Comparison of ENCODE assay signal across 14 cellular contexts in genomic region chr4:23022032-23022431, GRCh38.
A peak's percentile ranks its signal among the peaks of the same experiment; 100 is the strongest.
DNase-seq lines count a peak whose midpoint lies in the region; ATAC-seq, FAIRE-seq and TF ChIP-seq lines count a peak whose summit lies in the region.
"Had no signal": no experiment of that assay in that cellular context is flagged by ENCODE, and none has a peak within 500 bp of the region (broad histone marks: within the 10 kb centered on the region; RNA-seq: fewer than 3 reads in every experiment).

No MANE protein-coding gene starts in this region.

- H3K18ac ChIP-seq in mesenchymal stem cell (ENCODE audit: low read depth in 1 of 2, low read length in 2 of 2), result no peak overlapping the region

- H3K9me3 ChIP-seq in mesenchymal stem cell (ENCODE audit: control insufficient read depth, low read length), result no peaks in the 10 kb centered on the region
- H3K9me3 ChIP-seq: BLaER1 treated with 17β-estradiol and CSF1 and Interleukin-3, amounts not matched to agents 10 nM and 100 nM; neutrophil; suprapubic skin had no signal

- no peak for TF ChIP-seq CTCF in dorsolateral prefrontal cortex (IDR thresholded peaks at IDR 0.05 in 54 of 56, conservative IDR thresholded peaks at IDR 0.05 in 2 of 56; ENCODE audit: low read depth in 1 of 56, partially characterized antibody in 56 of 56)

- H2AK5ac ChIP-seq in mesenchymal stem cell (ENCODE audit: low read length, severe bottlenecking), result no peak overlapping the region

- H4K8ac ChIP-seq in mesenchymal stem cell (ENCODE audit: low read length), result no peak overlapping the region

- H3K27ac ChIP-seq in dorsolateral prefrontal cortex (peak overlapping the region in 52 of 59 donors; percentile 0 to 83 (median 66)), mesenchymal stem cell (ENCODE audit: low read length, poor library complexity, severe bottlenecking) (no peak overlapping the region)
- H3K27ac ChIP-seq: BLaER1 treated with 17β-estradiol and CSF1 and Interleukin-3, amounts not matched to agents 10 nM and 100 nM; neutrophil; suprapubic skin had no signal

- H3K36me3 ChIP-seq in mesenchymal stem cell (ENCODE audit: control insufficient read depth in 1 of 2, insufficient read depth in 2 of 2, low read depth in 1 of 2, low read length in 2 of 2), result no peaks in the 10 kb centered on the region
- H3K36me3 ChIP-seq: BLaER1 treated with 17β-estradiol and CSF1 and Interleukin-3, amounts not matched to agents 10 nM and 100 nM; neutrophil; suprapubic skin had no signal

- H2BK15ac ChIP-seq in mesenchymal stem cell (ENCODE audit: low read depth, poor library complexity, severe bottlenecking), result no peak overlapping the region

- H2BK12ac ChIP-seq in mesenchymal stem cell (ENCODE audit: low read length in 2 of 2), result no peak overlapping the region

- H4K91ac ChIP-seq in mesenchymal stem cell (ENCODE audit: low read length), result no peak overlapping the region

- H3K4me2 ChIP-seq in mesenchymal stem cell (ENCODE audit: low read length, poor library complexity, severe bottlenecking), result no peak overlapping the region
- H3K4me2 ChIP-seq: BLaER1 treated with 17β-estradiol and CSF1 and Interleukin-3, amounts not matched to agents 10 nM and 100 nM had no signal

- intact Hi-C loops in dorsolateral prefrontal cortex (cut with DNase I), result no loop called here

- H3K14ac ChIP-seq in mesenchymal stem cell (ENCODE audit: low read length in 2 of 2), result no peak overlapping the region

- no peaks in the 10 kb centered on the region for H3K27me3 ChIP-seq in dorsolateral prefrontal cortex
- H3K27me3 ChIP-seq in mesenchymal stem cell (ENCODE audit: control insufficient read depth in 1 of 2, insufficient read depth in 1 of 2, low read length in 2 of 2), result no peaks in the 10 kb centered on the region
- H3K27me3 ChIP-seq: BLaER1 treated with 17β-estradiol and CSF1 and Interleukin-3, amounts not matched to agents 10 nM and 100 nM; neutrophil; suprapubic skin had no signal

- in situ Hi-C loops in ACHN (cut with HindIII; ENCODE audit: low pct_ligation_motif_present, low pct_unique_long_range_greater_than_20kb, low sequenced_read_pairs), result no loop called here

- H3K4ac ChIP-seq in mesenchymal stem cell (ENCODE audit: low read depth in 1 of 2, low read length in 2 of 2), result no peak overlapping the region

- H2AFZ ChIP-seq in mesenchymal stem cell (ENCODE audit: low read depth, low read length), result no peak overlapping the region

- H2BK5ac ChIP-seq in mesenchymal stem cell (ENCODE audit: low read depth, low read length, poor library complexity, severe bottlenecking), result no peak overlapping the region

- H3K9ac ChIP-seq in mesenchymal stem cell (ENCODE audit: low read length), result no peak overlapping the region
- H3K9ac ChIP-seq: BLaER1 treated with 17β-estradiol and CSF1 and Interleukin-3, amounts not matched to agents 10 nM and 100 nM had no signal

- no peaks in the 10 kb centered on the region for H3K4me1 ChIP-seq in mesenchymal stem cell (ENCODE audit: control insufficient read depth, insufficient read depth, low read depth, low read length)
- H3K4me1 ChIP-seq: BLaER1 treated with 17β-estradiol and CSF1 and Interleukin-3, amounts not matched to agents 10 nM and 100 nM; suprapubic skin had no signal

- peak overlapping the region in 1 of 59 donors; percentile 4 for H3K4me3 ChIP-seq in dorsolateral prefrontal cortex
- no peak overlapping the region for H3K4me3 ChIP-seq in mesenchymal stem cell (ENCODE audit: insufficient read depth in 1 of 2, low read depth in 1 of 2, low read length in 2 of 2)
- H3K4me3 ChIP-seq: BLaER1 treated with 17β-estradiol and CSF1 and Interleukin-3, amounts not matched to agents 10 nM and 100 nM; suprapubic skin had no signal

- no peaks in the 10 kb centered on the region for H3K79me1 ChIP-seq in mesenchymal stem cell (replicated peaks; ENCODE audit: low read length, poor library complexity, severe bottlenecking)

- no peak overlapping the region for H2BK120ac ChIP-seq in mesenchymal stem cell (ENCODE audit: low read depth, low read length)

- no peak for ATAC-seq in GM19463 (IDR thresholded peaks at IDR 0.05; ENCODE audit: unreplicated experiment)

- no peak for FAIRE-seq in HTR-8/SVneo (lab: Jason Lieb, UNC)

- no peak overlapping the region for H3K23ac ChIP-seq in mesenchymal stem cell (ENCODE audit: low read length in 2 of 2)

- DNase-seq in ACHN (peak; percentile 67), HTR-8/SVneo (ENCODE audit: insufficient read length, low spot score) (peak; percentile 80), dorsolateral prefrontal cortex (no peak), mesenchymal stem cell (peak; percentile 60), CD1c-positive myeloid dendritic cell (ENCODE audit: extremely low spot score) (no peak), OCI-M1 (lab: John Stamatoyannopoulos, UW) (no peak), OCI-M2 (lab: John Stamatoyannopoulos, UW; ENCODE audit: unreplicated experiment) (no peak)
- DNase-seq: activated CD4-positive, CD25-positive, alpha-beta regulatory T cell treated with anti-CD3 and anti-CD28 coated beads, Interleukin-2, amount 50 U/mL, for 72 hours; cortex of kidney; NCI-H2029 treated with DMSO at 0.1 percent for 48 hours had no signal

Comparison
In these comparisons a context has a peak if more than half of its experiments do, and no peak if none do; other contexts are left out.
1. DNase-seq: peak in ACHN (single experiment), HTR-8/SVneo (single experiment) and mesenchymal stem cell (single experiment); none in dorsolateral prefrontal cortex (0 of 10), CD1c-positive myeloid dendritic cell (single experiment), OCI-M1 (single experiment) and OCI-M2 (single experiment).